Comparison of ENCODE assay signal across 10 cellular contexts in the genomic region with DNA sequence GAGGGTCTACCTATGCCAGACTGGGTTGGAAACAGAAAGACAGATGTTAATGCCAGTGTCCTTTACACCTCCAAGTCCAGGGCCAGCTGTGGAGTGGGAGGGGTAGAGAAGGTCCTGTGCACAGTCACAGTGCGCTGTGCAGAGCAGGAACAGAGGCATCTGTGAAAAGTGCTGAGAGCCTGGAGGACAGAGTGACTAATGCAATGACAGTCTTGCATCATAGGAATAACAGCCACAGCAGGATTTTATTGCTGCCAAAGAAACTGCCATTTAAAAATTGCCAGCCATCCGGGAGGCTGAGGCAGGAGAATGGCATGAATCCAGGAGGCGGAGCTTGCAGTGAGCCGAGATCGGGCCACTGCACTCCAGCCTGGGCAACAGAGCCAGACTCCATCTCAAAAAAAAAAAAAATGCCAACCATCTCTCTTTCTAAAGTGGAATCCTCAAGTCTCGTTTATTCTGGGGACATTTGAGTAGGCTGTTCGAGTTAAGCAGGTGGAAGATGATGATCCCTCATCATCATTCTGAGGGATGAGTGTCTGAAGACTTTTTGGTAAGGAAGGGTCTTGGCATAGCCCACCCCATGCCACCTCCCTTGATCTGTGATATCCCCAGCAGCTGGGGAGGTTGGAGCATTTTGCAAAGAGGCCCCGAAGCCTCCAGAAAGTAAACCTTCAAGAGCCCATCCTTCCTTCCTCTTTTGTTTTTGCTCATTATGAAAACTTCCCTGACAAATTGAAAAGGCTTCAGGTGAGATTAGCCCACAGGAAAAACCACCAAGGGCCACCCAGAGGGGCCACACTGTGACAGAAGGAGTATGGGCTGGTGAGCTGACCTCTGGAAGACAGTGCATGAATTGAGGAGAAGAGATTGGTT. TPM values are rescaled to one million over a fixed set of nuclear protein-coding genes. Genes with fewer than 3 reads are reported as not detected.
DNase-seq lines count a peak whose midpoint lies in the region; ATAC-seq, FAIRE-seq and TF ChIP-seq lines count a peak whose summit lies in the region.
"Had no signal": no experiment of that assay in that cellular context is flagged by ENCODE, and none has a peak within 500 bp of the region (broad histone marks: within the 10 kb centered on the region; RNA-seq: fewer than 3 reads in every experiment).

No MANE protein-coding gene starts in this region.

- TF ChIP-seq POLR2A in gastrocnemius medialis (IDR thresholded peaks at IDR 0.05): no peak
- no peak for TF ChIP-seq POLR2A in prostate gland (IDR thresholded peaks at IDR 0.05)

- no peaks in the 10 kb centered on the region for H3K9me3 Mint-ChIP-seq in effector memory CD8-positive, alpha-beta T cell
- H3K9me3 Mint-ChIP-seq: naive thymus-derived CD8-positive, alpha-beta T cell had no signal

- no peak for DNase-seq in GM18507 (ENCODE audit: extremely low spot score, insufficient read length, low read depth)
- peak; percentile 30 for DNase-seq in NCI-H69 (lab: John Stamatoyannopoulos, UW)
- DNase-seq in effector memory CD8-positive, alpha-beta T cell: no peak
- peak in 1 of 2 donors; percentile 30 for DNase-seq in gastrocnemius medialis
- no peak for DNase-seq in prostate gland (ENCODE audit: low spot score)
- no peak for DNase-seq in amniotic stem cell (lab: John Stamatoyannopoulos, UW)
- no peak for DNase-seq in activated naive CD4-positive, alpha-beta T cell treated with anti-CD3 and anti-CD28 coated beads, Interleukin-2, amount 50 U/mL, for 16 hours
- DNase-seq: activated CD4-positive, CD25-positive, alpha-beta regulatory T cell; foreskin melanocyte; naive thymus-derived CD8-positive, alpha-beta T cell had no signal

- H3K27ac Mint-ChIP-seq in effector memory CD8-positive, alpha-beta T cell: peak overlapping the region; percentile 87 to 93

- 68% methylated on average over 8 of the region's 8 CpGs for WGBS in prostate gland

- peak; percentile 36 for ATAC-seq in effector memory CD8-positive, alpha-beta T cell (replicated peaks)
- ATAC-seq in gastrocnemius medialis: peak; percentile 89 to 95
- ATAC-seq: naive thymus-derived CD8-positive, alpha-beta T cell had no signal

- H3K27me3 ChIP-seq in gastrocnemius medialis: no peaks in the 10 kb centered on the region
- H3K27me3 ChIP-seq in prostate gland (replicated peaks; ENCODE audit: insufficient read depth): no peaks in the 10 kb centered on the region

- TF ChIP-seq CTCF in gastrocnemius medialis (IDR thresholded peaks at IDR 0.05 in 4 of 5, conservative IDR thresholded peaks at IDR 0.05 in 1 of 5) (no peak), prostate gland (IDR thresholded peaks at IDR 0.05) (no peak)

- FAIRE-seq in GM18507 (lab: Jason Lieb, UNC): peak; percentile 76

- in situ Hi-C loops in gastrocnemius medialis (cut with MboI; ENCODE audit: low sequenced_read_pairs in 4 of 4): loop anchor here in 1 of 4 donors (25.0 kb wide), 2 partner anchors 274 to 424 kb away; partner anchors contain the start of gene CXCR6

- H3K36me3 Mint-ChIP-seq in effector memory CD8-positive, alpha-beta T cell (ENCODE audit: insufficient read depth): peaks cover 44% of the 10 kb centered on the region
- H3K36me3 Mint-ChIP-seq: naive thymus-derived CD8-positive, alpha-beta T cell had no signal

- H3K36me3 ChIP-seq in gastrocnemius medialis (no peaks in the 10 kb centered on the region), prostate gland (no peaks in the 10 kb centered on the region)

- intact Hi-C loops in gastrocnemius medialis (cut with DNase I; ENCODE audit: low total_unique reads): no loop called here
- intact Hi-C loops in prostate gland (cut with DNase I): no loop called here

- H3K4me1 ChIP-seq in gastrocnemius medialis (peaks cover 0 to 4% of the 10 kb centered on the region in 2 donors), prostate gland (replicated peaks) (no peaks in the 10 kb centered on the region)

- H3K9me3 ChIP-seq in gastrocnemius medialis (no peaks in the 10 kb centered on the region), prostate gland (no peaks in the 10 kb centered on the region)

- peaks cover 57 to 73% of the 10 kb centered on the region in 2 donors for H3K4me1 Mint-ChIP-seq in effector memory CD8-positive, alpha-beta T cell (ENCODE audit: low read depth in 2 of 2)

- H3K4me3 ChIP-seq in gastrocnemius medialis (no peak overlapping the region), prostate gland (no peak overlapping the region)

- H3K27ac ChIP-seq in gastrocnemius medialis (no peak overlapping the region), prostate gland (no peak overlapping the region)

- no peaks in the 10 kb centered on the region for H3K27me3 Mint-ChIP-seq in effector memory CD8-positive, alpha-beta T cell

- H3K4me3 Mint-ChIP-seq in effector memory CD8-positive, alpha-beta T cell: peak overlapping the region; percentile 56 to 58

RNA-seq across cellular contexts. Expression of gene CCR2, which starts 7.7 kb away (rescaled TPM):
- total RNA-seq in gastrocnemius medialis (1 to 10 TPM in 1 of 4 donors, under 1 TPM in 3; 0.15 to 1.4 (median 0.80) TPM), prostate gland (1 to 10 TPM; 1.0 to 6.5 TPM)

RNA-seq across cellular contexts. Expression of gene CCR5, which starts 9.1 kb away (rescaled TPM):
- total RNA-seq in gastrocnemius medialis (under 1 TPM in 3 of 4 donors, not detected in 1; 0.07 to 0.20 (median 0.10) TPM), prostate gland (under 1 TPM; 0.55 to 0.68 TPM)

RNA-seq across cellular contexts. Expression of gene CCRL2, which starts 45.4 kb away (rescaled TPM):
- total RNA-seq in gastrocnemius medialis: 1 to 10 TPM in 2 of 4 donors, under 1 TPM in 2; 0.29 to 2.5 (median 1.7) TPM
- under 1 TPM; 0.09 to 0.45 TPM for total RNA-seq in prostate gland
